In genomic region chr10:49164587-49165188, GRCh38 we compare ENCODE assay signal across 8 cellular contexts. TPM values are rescaled to one million over a fixed set of nuclear protein-coding genes. Genes with fewer than 3 reads are reported as not detected.
DNase-seq lines count a peak whose midpoint lies in the region; ATAC-seq and TF ChIP-seq lines count a peak whose summit lies in the region.

No MANE protein-coding gene starts in this region.

- ATAC-seq in GM18868 (IDR thresholded peaks at IDR 0.05; ENCODE audit: unreplicated experiment) (peak; percentile 94), HG03159 (IDR thresholded peaks at IDR 0.05; ENCODE audit: unreplicated experiment) (peak; percentile 85), lung (ENCODE audit: insufficient read depth, low FRiP score) (no peak), GM19452 (IDR thresholded peaks at IDR 0.05; ENCODE audit: unreplicated experiment) (no peak)

- peak; percentile 42 for DNase-seq in BE2C
- peak; percentile 53 to 71 for DNase-seq in SJCRH30
- peak; percentile 76 for DNase-seq in choroid plexus epithelial cell (ENCODE audit: low read depth)
- DNase-seq in lung (ENCODE audit: low spot score), result no peak
- no peak for DNase-seq in NK-92 treated with Interleukin-12 subunit alpha and Interleukin-12 subunit beta, amount 100 ng/mL, for 24 hours (lab: John Stamatoyannopoulos, UW)

- no peaks in the 10 kb centered on the region for H3K9me3 ChIP-seq in BE2C
- no peaks in the 10 kb centered on the region for H3K9me3 ChIP-seq in SJCRH30 (replicated peaks)
- H3K9me3 ChIP-seq in lung (ENCODE audit: control insufficient read depth in 2 of 2, insufficient read depth in 1 of 2, low read length in 1 of 2), result peaks cover 0 to 3% of the 10 kb centered on the region in 2 donors

- H3K27ac ChIP-seq in SJCRH30 (no peak overlapping the region), lung (ENCODE audit: low read depth in 1 of 2, low read length in 1 of 2) (no peak overlapping the region)

- H3K36me3 ChIP-seq in BE2C, result no peaks in the 10 kb centered on the region
- H3K36me3 ChIP-seq in SJCRH30, result no peaks in the 10 kb centered on the region
- peaks cover 0 to 2% of the 10 kb centered on the region in 2 donors for H3K36me3 ChIP-seq in lung (ENCODE audit: control insufficient read depth in 2 of 2, insufficient read depth in 2 of 2, low read length in 2 of 2)

- H3K4me3 ChIP-seq in BE2C (ENCODE audit: low read depth, low read length) (no peak overlapping the region), SJCRH30 (no peak overlapping the region), choroid plexus epithelial cell (ENCODE audit: low read depth, low read length) (no peak overlapping the region), lung (no peak overlapping the region)

- H3K27me3 ChIP-seq in BE2C (no peaks in the 10 kb centered on the region), SJCRH30 (no peaks in the 10 kb centered on the region), lung (ENCODE audit: control insufficient read depth, insufficient read depth) (no peaks in the 10 kb centered on the region)

- 51 to 58% methylated on average over 9 of the region's 9 CpGs for WGBS in lung, 2 donors

- TF ChIP-seq CTCF in BE2C (IDR thresholded peaks at IDR 0.05; ENCODE audit: low read depth, low read length) (peak; percentile 72), choroid plexus epithelial cell (conservative IDR thresholded peaks at IDR 0.05; ENCODE audit: low read depth, low read length) (peak; percentile 93), lung (IDR thresholded peaks at IDR 0.05; ENCODE audit: control extremely low read depth, extremely low read depth) (peak; percentile 36)

- no peaks in the 10 kb centered on the region for H3K4me1 ChIP-seq in BE2C
- no peaks in the 10 kb centered on the region for H3K4me1 ChIP-seq in SJCRH30
- H3K4me1 ChIP-seq in lung (ENCODE audit: control insufficient read depth in 2 of 2, insufficient read depth in 2 of 2, low read length in 2 of 2), result peaks cover 0 to 3% of the 10 kb centered on the region in 2 donors

RNA-seq across cellular contexts. Expression of gene TMEM273, which starts 23.5 kb away (rescaled TPM):
- 18.5 TPM for polyA plus RNA-seq in BE2C (2012; ENCODE audit: insufficient read depth, insufficient read length, low read depth)
- 2.1 and 2.5 TPM in 2 replicates for total RNA-seq in SJCRH30 (2014; rRNA removed; shearing (Covaris generic))
- total RNA-seq in lung, result 10 to 100 TPM; 12.0 to 22.7 TPM
- polyA plus RNA-seq in lung, result 10 to 100 TPM; 12.4 to 41.8 TPM

RNA-seq across cellular contexts. Expression of gene FAM170B, which starts 30.9 kb away (rescaled TPM):
- not detected for polyA plus RNA-seq in BE2C (2012; ENCODE audit: insufficient read depth, insufficient read length, low read depth)
- not detected in 2 replicates for total RNA-seq in SJCRH30 (2014; rRNA removed; shearing (Covaris generic))
- under 1 TPM in 1 of 2 donors, not detected in 1; 0.34 TPM for total RNA-seq in lung
- polyA plus RNA-seq in lung, result under 1 TPM in 1 of 2 donors, not detected in 1; 0.13 TPM

RNA-seq across cellular contexts. Expression of gene VSTM4, which starts 49.4 kb away (rescaled TPM):
- 1.0 TPM for polyA plus RNA-seq in BE2C (2012; ENCODE audit: insufficient read depth, insufficient read length, low read depth)
- 7.1 and 7.2 TPM in 2 replicates for total RNA-seq in SJCRH30 (2014; rRNA removed; shearing (Covaris generic))
- 10 to 100 TPM; 10.9 to 49.4 TPM for total RNA-seq in lung
- 1 to 10 TPM; 2.9 to 3.4 TPM for polyA plus RNA-seq in lung

Comparison
In these comparisons a context has a peak if more than half of its experiments do, and no peak if none do; other contexts are left out.
1. DNase-seq: peak in BE2C (single experiment), SJCRH30 (2 of 2) and choroid plexus epithelial cell (single experiment); none in lung (single experiment) and NK-92 treated with Interleukin-12 subunit alpha and Interleukin-12 subunit beta, amount 100 ng/mL, for 24 hours (single experiment).
2. CTCF ChIP-seq: peak in every context shown above with its lines; median percentile 93 in choroid plexus epithelial cell; 72 in BE2C; 36 in lung.
3. ATAC-seq: peak in GM18868 (single experiment) and HG03159 (single experiment); none in lung (single experiment) and GM19452 (single experiment).